ENCODE assay signal across 1 cellular context in genomic region chr18:2515408-2515807, GRCh38.
TF ChIP-seq lines count a peak whose summit lies in the region.

No MANE protein-coding gene starts in this region.

TF ChIP-seq in GM23338, 12 proteins besides CTCF, POLR2A, EP300 and RAD21 (continued from another document):
- TF ChIP-seq, protein P1, sequence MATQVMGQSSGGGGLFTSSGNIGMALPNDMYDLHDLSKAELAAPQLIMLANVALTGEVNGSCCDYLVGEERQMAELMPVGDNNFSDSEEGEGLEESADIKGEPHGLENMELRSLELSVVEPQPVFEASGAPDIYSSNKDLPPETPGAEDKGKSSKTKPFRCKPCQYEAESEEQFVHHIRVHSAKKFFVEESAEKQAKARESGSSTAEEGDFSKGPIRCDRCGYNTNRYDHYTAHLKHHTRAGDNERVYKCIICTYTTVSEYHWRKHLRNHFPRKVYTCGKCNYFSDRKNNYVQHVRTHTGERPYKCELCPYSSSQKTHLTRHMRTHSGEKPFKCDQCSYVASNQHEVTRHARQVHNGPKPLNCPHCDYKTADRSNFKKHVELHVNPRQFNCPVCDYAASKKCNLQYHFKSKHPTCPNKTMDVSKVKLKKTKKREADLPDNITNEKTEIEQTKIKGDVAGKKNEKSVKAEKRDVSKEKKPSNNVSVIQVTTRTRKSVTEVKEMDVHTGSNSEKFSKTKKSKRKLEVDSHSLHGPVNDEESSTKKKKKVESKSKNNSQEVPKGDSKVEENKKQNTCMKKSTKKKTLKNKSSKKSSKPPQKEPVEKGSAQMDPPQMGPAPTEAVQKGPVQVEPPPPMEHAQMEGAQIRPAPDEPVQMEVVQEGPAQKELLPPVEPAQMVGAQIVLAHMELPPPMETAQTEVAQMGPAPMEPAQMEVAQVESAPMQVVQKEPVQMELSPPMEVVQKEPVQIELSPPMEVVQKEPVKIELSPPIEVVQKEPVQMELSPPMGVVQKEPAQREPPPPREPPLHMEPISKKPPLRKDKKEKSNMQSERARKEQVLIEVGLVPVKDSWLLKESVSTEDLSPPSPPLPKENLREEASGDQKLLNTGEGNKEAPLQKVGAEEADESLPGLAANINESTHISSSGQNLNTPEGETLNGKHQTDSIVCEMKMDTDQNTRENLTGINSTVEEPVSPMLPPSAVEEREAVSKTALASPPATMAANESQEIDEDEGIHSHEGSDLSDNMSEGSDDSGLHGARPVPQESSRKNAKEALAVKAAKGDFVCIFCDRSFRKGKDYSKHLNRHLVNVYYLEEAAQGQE (IDR thresholded peaks at IDR 0.05; ENCODE audit: unreplicated experiment): no peak
- no peak for TF ChIP-seq JUNB (IDR thresholded peaks at IDR 0.05; ENCODE audit: unreplicated experiment)
- TF ChIP-seq POLR2AphosphoS5 (IDR thresholded peaks at IDR 0.05; ENCODE audit: low read depth): no peak
- no peak for TF ChIP-seq EZH2 (IDR thresholded peaks at IDR 0.05; ENCODE audit: low read depth, unreplicated experiment)
- TF ChIP-seq, protein P2, sequence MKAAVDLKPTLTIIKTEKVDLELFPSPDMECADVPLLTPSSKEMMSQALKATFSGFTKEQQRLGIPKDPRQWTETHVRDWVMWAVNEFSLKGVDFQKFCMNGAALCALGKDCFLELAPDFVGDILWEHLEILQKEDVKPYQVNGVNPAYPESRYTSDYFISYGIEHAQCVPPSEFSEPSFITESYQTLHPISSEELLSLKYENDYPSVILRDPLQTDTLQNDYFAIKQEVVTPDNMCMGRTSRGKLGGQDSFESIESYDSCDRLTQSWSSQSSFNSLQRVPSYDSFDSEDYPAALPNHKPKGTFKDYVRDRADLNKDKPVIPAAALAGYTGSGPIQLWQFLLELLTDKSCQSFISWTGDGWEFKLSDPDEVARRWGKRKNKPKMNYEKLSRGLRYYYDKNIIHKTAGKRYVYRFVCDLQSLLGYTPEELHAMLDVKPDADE (IDR thresholded peaks at IDR 0.05): no peak
